Comparison of ENCODE assay signal across 8 cellular contexts in genomic region chr6:10695086-10695657, GRCh38. TPM values are rescaled to one million over a fixed set of nuclear protein-coding genes. Genes with fewer than 3 reads are reported as not detected.
DNase-seq lines count a peak whose midpoint lies in the region; ATAC-seq and TF ChIP-seq lines count a peak whose summit lies in the region.

No MANE protein-coding gene starts in this region.

- POLR2A ChIA-PET in naive thymus-derived CD4-positive, alpha-beta T cell (lab: Charles Lee), result interaction anchor here (0.6 to 2.9 kb wide), 14 partner anchors 8 to 1394 kb away, joined by 3 to 46 read pairs (median 4); partner anchors contain the start of genes NEDD9, SMIM13, TMEM14B and TMEM14C

- no peaks in the 10 kb centered on the region for H3F3A ChIP-seq in Loucy (ENCODE audit: low read depth)

- peak overlapping the region; percentile 76 to 96 (median 90) for H3K4me2 ChIP-seq in BLaER1 treated with 17β-estradiol and CSF1 and Interleukin-3, amounts not matched to agents 10 nM and 100 nM
- H3K4me2 ChIP-seq in Loucy (ENCODE audit: low read depth, low read length, poor library complexity, severe bottlenecking), result peak overlapping the region; percentile 98

- H3K9me2 ChIP-seq in Loucy (replicated peaks; ENCODE audit: low read depth, low read length), result no peaks in the 10 kb centered on the region

- H3K4me1 ChIP-seq in BLaER1 treated with 17β-estradiol and CSF1 and Interleukin-3, amounts not matched to agents 10 nM and 100 nM, result peaks cover 24 to 42% (median 28%) of the 10 kb centered on the region in 10 experiments
- H3K4me1 ChIP-seq in Loucy (ENCODE audit: insufficient read depth, low read length, poor library complexity, severe bottlenecking), result peaks cover 25% of the 10 kb centered on the region
- H3K4me1 ChIP-seq in naive thymus-derived CD4-positive, alpha-beta T cell (ENCODE audit: control insufficient read depth in 2 of 2, insufficient read depth in 2 of 2, low read length in 2 of 2), result peaks cover 13 to 18% of the 10 kb centered on the region in 2 donors

- intact Hi-C loops in naive thymus-derived CD4-positive, alpha-beta T cell (cut with micrococcal nuclease), result loop anchor here in 1 of 2 donors (1.0 to 10.0 kb wide), 4 partner anchors 28 to 540 kb away; partner anchors contain the start of genes NEDD9, SMIM13 and TMEM14C

- H3K27ac ChIP-seq in BLaER1 treated with 17β-estradiol and CSF1 and Interleukin-3, amounts not matched to agents 10 nM and 100 nM, result peak overlapping the region; percentile 88 to 97 (median 93)
- peak overlapping the region; percentile 99 for H3K27ac ChIP-seq in cingulate gyrus (ENCODE audit: low read depth, low read length)
- H3K27ac ChIP-seq in naive thymus-derived CD4-positive, alpha-beta T cell (ENCODE audit: low read depth, low read length), result peak overlapping the region; percentile 90

- peaks cover 20 to 52% (median 49%) of the 10 kb centered on the region in 7 donors for H3K4me1 Mint-ChIP-seq in naive thymus-derived CD4-positive, alpha-beta T cell

- H4K20me1 ChIP-seq in BLaER1 treated with 17β-estradiol and CSF1 and Interleukin-3, amounts not matched to agents 10 nM and 100 nM, result peaks cover 0 to 40% (median 14%) of the 10 kb centered on the region in 11 experiments; a peak in 11 of 22 replicates
- H4K20me1 ChIP-seq in Loucy (ENCODE audit: insufficient read depth, low read length, poor library complexity, severe bottlenecking), result no peaks in the 10 kb centered on the region

- peak overlapping the region; percentile 99 to 100 (median 100) for H3K27ac Mint-ChIP-seq in naive thymus-derived CD4-positive, alpha-beta T cell

- H2AFZ ChIP-seq in Loucy (ENCODE audit: low read length), result peak overlapping the region; percentile 85

- no peak for TF ChIP-seq CTCF in Loucy (conservative IDR thresholded peaks at IDR 0.05; ENCODE audit: low read length)

- H3K36me3 Mint-ChIP-seq in naive thymus-derived CD4-positive, alpha-beta T cell, result peaks cover 5 to 19% (median 12%) of the 10 kb centered on the region in 5 donors

- H3K9me3 ChIP-seq in BLaER1 treated with 17β-estradiol and CSF1 and Interleukin-3, amounts not matched to agents 10 nM and 100 nM (replicated peaks in 1 of 11), result peaks cover 0 to 12% (median 6%) of the 10 kb centered on the region in 11 experiments; a peak in 9 of 22 replicates
- H3K9me3 ChIP-seq in Loucy (ENCODE audit: insufficient read depth, low read depth, low read length), result no peaks in the 10 kb centered on the region
- no peaks in the 10 kb centered on the region for H3K9me3 ChIP-seq in naive thymus-derived CD4-positive, alpha-beta T cell (ENCODE audit: control insufficient read depth in 2 of 3, low read length in 3 of 3)

- peak overlapping the region; percentile 88 to 98 (median 94) for H3K4me3 Mint-ChIP-seq in naive thymus-derived CD4-positive, alpha-beta T cell

- ATAC-seq in naive thymus-derived CD4-positive, alpha-beta T cell, result no peak
- no peak for ATAC-seq in HG03460 (IDR thresholded peaks at IDR 0.05; ENCODE audit: unreplicated experiment)

- H3K9ac ChIP-seq in BLaER1 treated with 17β-estradiol and CSF1 and Interleukin-3, amounts not matched to agents 10 nM and 100 nM, result peak overlapping the region; percentile 85 to 96 (median 94)
- H3K9ac ChIP-seq in Loucy (ENCODE audit: low read depth, low read length, poor library complexity, severe bottlenecking), result peak overlapping the region; percentile 82

- peaks cover 0 to 4% (median 0%) of the 10 kb centered on the region in 5 donors for H3K27me3 Mint-ChIP-seq in naive thymus-derived CD4-positive, alpha-beta T cell

- no peak for DNase-seq in naive thymus-derived CD4-positive, alpha-beta T cell
- DNase-seq in stimulated activated CD4-positive, alpha-beta T cell treated with anti-CD3 and anti-CD28 coated beads, Interleukin-4, amount 100 ng/mL, for 1 hour, result no peak
- DNase-seq in activated CD8-positive, alpha-beta memory T cell treated with anti-CD3 and anti-CD28 coated beads, Interleukin-2, amount 50 U/mL, for 4 hours, result no peak
- no peak for DNase-seq in NCI-H187 treated with DMSO at 0.1 percent for 48 hours (lab: John Stamatoyannopoulos, UW)

- CTCF ChIA-PET in naive thymus-derived CD4-positive, alpha-beta T cell (lab: Charles Lee), result interaction anchor here (0.6 kb wide), 1 partner anchor 47 kb away, joined by 3 read pairs; no protein-coding TSS in a partner anchor

- H3K79me2 ChIP-seq in Loucy (ENCODE audit: insufficient read depth, low read length), result peaks cover 49% of the 10 kb centered on the region

- H3K9me3 Mint-ChIP-seq in naive thymus-derived CD4-positive, alpha-beta T cell, result peaks cover 0 to 8% (median 0%) of the 10 kb centered on the region in 11 donors

- peak overlapping the region; percentile 78 to 90 (median 84) for H3K4me3 ChIP-seq in BLaER1 treated with 17β-estradiol and CSF1 and Interleukin-3, amounts not matched to agents 10 nM and 100 nM
- peak overlapping the region; percentile 86 for H3K4me3 ChIP-seq in Loucy (ENCODE audit: low read length, poor library complexity, severe bottlenecking)
- peak overlapping the region; percentile 99 for H3K4me3 ChIP-seq in naive thymus-derived CD4-positive, alpha-beta T cell (ENCODE audit: low read length)

- H3K36me3 ChIP-seq in BLaER1 treated with 17β-estradiol and CSF1 and Interleukin-3, amounts not matched to agents 10 nM and 100 nM, result peaks cover 31 to 44% (median 38%) of the 10 kb centered on the region in 11 experiments
- no peaks in the 10 kb centered on the region for H3K36me3 ChIP-seq in Loucy (ENCODE audit: insufficient read depth, low read length)
- H3K36me3 ChIP-seq in naive thymus-derived CD4-positive, alpha-beta T cell (ENCODE audit: control insufficient read depth in 2 of 3, insufficient read depth in 3 of 3, low read length in 3 of 3), result peaks cover 0 to 28% (median 0%) of the 10 kb centered on the region in 3 experiments

- no peaks in the 10 kb centered on the region for H3K27me3 ChIP-seq in BLaER1 treated with 17β-estradiol and CSF1 and Interleukin-3, amounts not matched to agents 10 nM and 100 nM
- H3K27me3 ChIP-seq in Loucy (ENCODE audit: insufficient read depth, low read length, poor library complexity, severe bottlenecking), result no peaks in the 10 kb centered on the region
- H3K27me3 ChIP-seq in naive thymus-derived CD4-positive, alpha-beta T cell (ENCODE audit: control insufficient read depth in 2 of 2, insufficient read depth in 2 of 2, low read length in 2 of 2), result no peaks in the 10 kb centered on the region

RNA-seq across cellular contexts. Expression of gene PAK1IP1, which starts 0.4 kb away (rescaled TPM):
- 10 to 100 TPM in 1 of 5 experiments, 1 to 10 TPM in 4; 5.2 to 15.2 (median 8.0) TPM for total RNA-seq in naive thymus-derived CD4-positive, alpha-beta T cell
- polyA plus RNA-seq in naive thymus-derived CD4-positive, alpha-beta T cell, result 10 to 100 TPM; 16.5 to 22.0 TPM

RNA-seq across cellular contexts. Expression of gene C6orf52, which starts 0.8 kb away (rescaled TPM):
- total RNA-seq in naive thymus-derived CD4-positive, alpha-beta T cell, result 1 to 10 TPM in 2 of 5 experiments, not detected in 3; 1.2 to 1.9 TPM
- polyA plus RNA-seq in naive thymus-derived CD4-positive, alpha-beta T cell, result 1 to 10 TPM; 1.1 to 1.3 TPM

RNA-seq across cellular contexts. Expression of gene TMEM14C, which starts 27.7 kb away (rescaled TPM):
- 10 to 100 TPM; 20.2 to 64.3 (median 25.0) TPM for total RNA-seq in naive thymus-derived CD4-positive, alpha-beta T cell
- polyA plus RNA-seq in naive thymus-derived CD4-positive, alpha-beta T cell, result 100 to 1,000 TPM in 1 of 2 donors, 10 to 100 TPM in 1; 68.0 to 172 TPM

RNA-seq across cellular contexts. Expression of gene TMEM14B, which starts 52.4 kb away (rescaled TPM):
- 10 to 100 TPM; 48.6 to 93.8 (median 75.4) TPM for total RNA-seq in naive thymus-derived CD4-positive, alpha-beta T cell
- polyA plus RNA-seq in naive thymus-derived CD4-positive, alpha-beta T cell, result 100 to 1,000 TPM; 157 to 257 TPM
